18 cellular contexts compared by ENCODE assay signal in genomic region chr20:36210561-36210960, GRCh38. TPM values are rescaled to one million over a fixed set of nuclear protein-coding genes. Genes with fewer than 3 reads are reported as not detected.
DNase-seq lines count a peak whose midpoint lies in the region; ATAC-seq, FAIRE-seq and TF ChIP-seq lines count a peak whose summit lies in the region.
"Had no signal": no experiment of that assay in that cellular context is flagged by ENCODE, and none has a peak within 500 bp of the region (broad histone marks: within the 10 kb centered on the region; RNA-seq: fewer than 3 reads in every experiment).

No MANE protein-coding gene starts in this region.

- H3K36me3 ChIP-seq in A673 (ENCODE audit: insufficient read depth, low read length, poor library complexity, severe bottlenecking) (no peaks in the 10 kb centered on the region), GM23338 (ENCODE audit: insufficient read depth) (no peaks in the 10 kb centered on the region), WERI-Rb-1 (no peaks in the 10 kb centered on the region; the same call in 1 of the 2 replicates), keratinocyte (ENCODE audit: control insufficient read depth in 2 of 2, extremely low read depth in 1 of 2, insufficient read depth in 2 of 2, low read length in 2 of 2) (no peaks in the 10 kb centered on the region), MM.1S (replicated peaks; ENCODE audit: insufficient read depth, low read length) (no peaks in the 10 kb centered on the region), ovary (no peaks in the 10 kb centered on the region)

- CTCF ChIA-PET in A673 (lab: Charles Lee): interaction anchor here (0.5 to 1.6 kb wide), 2 partner anchors 8 to 622 kb away, joined by 4 read pairs; no protein-coding TSS in a partner anchor

- TF ChIP-seq CTCF in A673 (conservative IDR thresholded peaks at IDR 0.05; ENCODE audit: low read depth, low read length): 0 out of 2 replicates have a peak, but pooled peaks have one; percentile 10
- 0 out of 4 replicates have a peak, but pooled peaks of 1 of the 2 experiments have one; percentile 13 for TF ChIP-seq CTCF in GM23338 (conservative IDR thresholded peaks at IDR 0.05; ENCODE audit: low read depth in 2 of 2)
- peak; percentile 17; the same call in 1 of the 2 replicates for TF ChIP-seq CTCF in WERI-Rb-1 (IDR thresholded peaks at IDR 0.05; ENCODE audit: low read depth, low read length)
- TF ChIP-seq CTCF in keratinocyte (optimal IDR thresholded peaks at IDR 0.05 in 1 of 3, IDR thresholded peaks at IDR 0.05 in 1 of 3, conservative IDR thresholded peaks at IDR 0.05 in 1 of 3; ENCODE audit: extremely low read depth in 1 of 3, insufficient read depth in 2 of 3, low read length in 3 of 3): peak in 2 of 3 experiments; percentile 9 to 48
- no peak for TF ChIP-seq CTCF in MM.1S (IDR thresholded peaks at IDR 0.05; ENCODE audit: low read length)
- no peak for TF ChIP-seq CTCF in ovary (IDR thresholded peaks at IDR 0.05)

- no peak for TF ChIP-seq EP300 in ovary (IDR thresholded peaks at IDR 0.05)

- BruUV-seq in A673 (replicated peaks; lab: Mats Ljungman, UMichigan): no TSS peak

- no peak for TF ChIP-seq POLR2A in ovary (IDR thresholded peaks at IDR 0.05)

- H3K79me2 ChIP-seq in GM23338 (replicated peaks; ENCODE audit: insufficient read depth): no peaks in the 10 kb centered on the region
- H3K79me2 ChIP-seq in keratinocyte (ENCODE audit: control insufficient read depth, insufficient read depth, low read length): no peaks in the 10 kb centered on the region
- no peaks in the 10 kb centered on the region for H3K79me2 ChIP-seq in MM.1S (ENCODE audit: low read length)

- no peaks in the 10 kb centered on the region for H3K9me2 ChIP-seq in GM23338 (ENCODE audit: insufficient read depth)
- no peaks in the 10 kb centered on the region for H3K9me2 ChIP-seq in MM.1S (replicated peaks; ENCODE audit: insufficient read depth, low read length)

- no peaks in the 10 kb centered on the region for H3K9me3 ChIP-seq in A673 (ENCODE audit: low read depth, low read length, poor library complexity, severe bottlenecking)
- H3K9me3 ChIP-seq in WERI-Rb-1 (ENCODE audit: severe bottlenecking): no peaks in the 10 kb centered on the region
- no peaks in the 10 kb centered on the region for H3K9me3 ChIP-seq in keratinocyte (ENCODE audit: control insufficient read depth, low read depth, low read length)
- no peaks in the 10 kb centered on the region for H3K9me3 ChIP-seq in MM.1S (replicated peaks; ENCODE audit: insufficient read depth, low read length)
- no peaks in the 10 kb centered on the region for H3K9me3 ChIP-seq in ovary
- H3K9me3 ChIP-seq: Peyer's patch, suprapubic skin had no signal

- H3K4me2 ChIP-seq in GM23338 (no peak overlapping the region), keratinocyte (ENCODE audit: control insufficient read depth, extremely low read depth, insufficient read depth, low read depth, low read length) (no peak overlapping the region), MM.1S (ENCODE audit: low read depth, low read length) (no peak overlapping the region)

- FAIRE-seq in keratinocyte (lab: Jason Lieb, UNC): no peak
- FAIRE-seq: G401.6, small intestine had no signal

- no peak overlapping the region for H3K9ac ChIP-seq in keratinocyte (ENCODE audit: control insufficient read depth, extremely low read depth, insufficient read depth, low read length)
- no peak overlapping the region for H3K9ac ChIP-seq in MM.1S (ENCODE audit: low read length)

- H3K9me3 Mint-ChIP-seq in GM23338: no peaks in the 10 kb centered on the region
- H3K9me3 Mint-ChIP-seq: activated CD4-positive, alpha-beta memory T cell treated with anti-CD3 and anti-CD28 coated beads, Interleukin-2, amount 10 ng/mL, durations not matched to agents 7 days and 5 days; activated naive CD8-positive, alpha-beta T cell treated with anti-CD3 and anti-CD28 coated beads, Interleukin-2, amount 10 ng/mL, durations not matched to agents 7 days and 5 days; central memory CD8-positive, alpha-beta T cell; effector memory CD8-positive, alpha-beta T cell had no signal

- H3K27me3 Mint-ChIP-seq in GM23338 (ENCODE audit: insufficient read depth, low read depth, poor library complexity): peaks cover 6% of the 10 kb centered on the region
- H3K27me3 Mint-ChIP-seq: activated naive CD8-positive, alpha-beta T cell treated with anti-CD3 and anti-CD28 coated beads, Interleukin-2, amount 10 ng/mL, durations not matched to agents 7 days and 5 days had no signal

- H3K4me3 ChIP-seq in A673 (ENCODE audit: low read depth, low read length, poor library complexity, severe bottlenecking) (no peak overlapping the region), GM23338 (no peak overlapping the region), WERI-Rb-1 (ENCODE audit: low read depth, low read length) (no peak overlapping the region), keratinocyte (ENCODE audit: control insufficient read depth in 2 of 3, extremely low read depth in 1 of 3, insufficient read depth in 2 of 3, low read depth in 1 of 3, low read length in 3 of 3) (no peak overlapping the region), MM.1S (ENCODE audit: low read length) (no peak overlapping the region), ovary (no peak overlapping the region)
- H3K4me3 ChIP-seq: Peyer's patch, suprapubic skin had no signal

- dilution Hi-C loops in keratinocyte (cut with MboI; ENCODE audit: extremely low pct_ligation_motif_present, low sequenced_read_pairs): no loop called here

- peak; percentile 27; the same call in 2 of the 3 replicates for ATAC-seq in GM23338
- ATAC-seq: effector memory CD8-positive, alpha-beta T cell had no signal

- H3K4me3 Mint-ChIP-seq in GM23338: no peak overlapping the region
- H3K4me3 Mint-ChIP-seq: activated CD4-positive, alpha-beta memory T cell treated with anti-CD3 and anti-CD28 coated beads, Interleukin-2, amount 10 ng/mL, durations not matched to agents 7 days and 5 days; activated naive CD8-positive, alpha-beta T cell treated with anti-CD3 and anti-CD28 coated beads, Interleukin-2, amount 10 ng/mL, durations not matched to agents 7 days and 5 days; central memory CD8-positive, alpha-beta T cell; effector memory CD8-positive, alpha-beta T cell had no signal

- peak overlapping the region; percentile 44; the same call in 1 of the 2 replicates for H3K27ac Mint-ChIP-seq in GM23338
- H3K27ac Mint-ChIP-seq: activated CD4-positive, alpha-beta memory T cell treated with anti-CD3 and anti-CD28 coated beads, Interleukin-2, amount 10 ng/mL, durations not matched to agents 7 days and 5 days; activated naive CD8-positive, alpha-beta T cell treated with anti-CD3 and anti-CD28 coated beads, Interleukin-2, amount 10 ng/mL, durations not matched to agents 7 days and 5 days had no signal

- H3K4me1 Mint-ChIP-seq in GM23338: no peaks in the 10 kb centered on the region; the same call in 2 of the 3 replicates
- H3K4me1 Mint-ChIP-seq: activated CD4-positive, alpha-beta memory T cell treated with anti-CD3 and anti-CD28 coated beads, Interleukin-2, amount 10 ng/mL, durations not matched to agents 7 days and 5 days; activated naive CD8-positive, alpha-beta T cell treated with anti-CD3 and anti-CD28 coated beads, Interleukin-2, amount 10 ng/mL, durations not matched to agents 7 days and 5 days; central memory CD8-positive, alpha-beta T cell had no signal

- H2AFZ ChIP-seq in GM23338 (no peak overlapping the region), keratinocyte (ENCODE audit: control insufficient read depth, low read length) (no peak overlapping the region), MM.1S (ENCODE audit: low read length) (no peak overlapping the region)

- POLR2A ChIA-PET in A673 (lab: Charles Lee; ENCODE audit: low non-redundant PET): no interaction called here

- peaks cover 2% of the 10 kb centered on the region for H3K9me1 ChIP-seq in keratinocyte (ENCODE audit: control insufficient read depth, extremely low read depth, insufficient read depth, low read length)

- H3F3A ChIP-seq in GM23338 (replicated peaks; ENCODE audit: low read depth) (no peaks in the 10 kb centered on the region), MM.1S (ENCODE audit: insufficient read depth, low read length) (no peaks in the 10 kb centered on the region)

- H3K27me3 ChIP-seq in A673 (replicated peaks; ENCODE audit: insufficient read depth, low read depth, low read length, poor library complexity) (no peaks in the 10 kb centered on the region), GM23338 (ENCODE audit: insufficient read depth) (no peaks in the 10 kb centered on the region), WERI-Rb-1 (ENCODE audit: insufficient read depth, low read depth, severe bottlenecking) (no peaks in the 10 kb centered on the region), keratinocyte (ENCODE audit: control insufficient read depth, extremely low read depth, insufficient read depth, low read length) (peaks cover 6% of the 10 kb centered on the region), MM.1S (replicated peaks; ENCODE audit: insufficient read depth, low read length) (no peaks in the 10 kb centered on the region), ovary (no peaks in the 10 kb centered on the region)
- H3K27me3 ChIP-seq: Peyer's patch, suprapubic skin had no signal

- no peak overlapping the region for H3K27ac ChIP-seq in A673 (ENCODE audit: low read depth, low read length, poor library complexity, severe bottlenecking)
- H3K27ac ChIP-seq in GM23338 (ENCODE audit: low read depth): no peak overlapping the region
- no peak overlapping the region for H3K27ac ChIP-seq in WERI-Rb-1
- H3K27ac ChIP-seq in keratinocyte (ENCODE audit: control insufficient read depth, insufficient read depth, low read length): no peak overlapping the region
- H3K27ac ChIP-seq in MM.1S (ENCODE audit: low read length): no peak overlapping the region
- H3K27ac ChIP-seq in ovary: no peak overlapping the region
- H3K27ac ChIP-seq: Peyer's patch, suprapubic skin had no signal

- WGBS in ovary, 3 donors: 88 to 95% (median 89%) methylated on average over 3 of the region's 3 CpGs

- no peaks in the 10 kb centered on the region for H3K4me1 ChIP-seq in A673 (ENCODE audit: insufficient read depth, low read length, poor library complexity, severe bottlenecking)
- H3K4me1 ChIP-seq in GM23338 (ENCODE audit: insufficient read depth): no peaks in the 10 kb centered on the region
- no peaks in the 10 kb centered on the region for H3K4me1 ChIP-seq in keratinocyte (ENCODE audit: control insufficient read depth, extremely low read depth, insufficient read depth, low read length)
- no peaks in the 10 kb centered on the region for H3K4me1 ChIP-seq in MM.1S (ENCODE audit: low read length)
- peaks cover 2% of the 10 kb centered on the region for H3K4me1 ChIP-seq in ovary (ENCODE audit: insufficient read depth)
- H3K4me1 ChIP-seq: Peyer's patch, suprapubic skin had no signal

- H4K20me1 ChIP-seq in GM23338 (replicated peaks; ENCODE audit: insufficient read depth): no peaks in the 10 kb centered on the region
- no peaks in the 10 kb centered on the region for H4K20me1 ChIP-seq in keratinocyte (ENCODE audit: control insufficient read depth, extremely low read depth, insufficient read depth, low read length)
- no peaks in the 10 kb centered on the region for H4K20me1 ChIP-seq in MM.1S (ENCODE audit: insufficient read depth, low read length)

- DNase-seq in A673 (ENCODE audit: low spot score): no peak
- no peak for DNase-seq in GM23338 (ENCODE audit: low spot score)
- no peak for DNase-seq in WERI-Rb-1
- DNase-seq in keratinocyte (ENCODE audit: low read depth, low spot score): no peak
- DNase-seq in activated CD8-positive, alpha-beta memory T cell treated with anti-CD3 and anti-CD28 coated beads for 24 hours: no peak
- DNase-seq in KG1 (lab: John Stamatoyannopoulos, UW): no peak
- DNase-seq in MM.1S: no peak
- no peak for DNase-seq in ovary
- DNase-seq: activated CD4-positive, alpha-beta memory T cell treated with anti-CD3 and anti-CD28 coated beads, Interleukin-2, amount 10 ng/mL, durations not matched to agents 7 days and 5 days; activated naive CD8-positive, alpha-beta T cell treated with anti-CD3 and anti-CD28 coated beads, Interleukin-2, amount 10 ng/mL, durations not matched to agents 7 days and 5 days; activated T-cell treated with anti-CD3 and anti-CD28 coated beads, Interleukin-2, amount 50 U/mL, for 48 hours; effector memory CD8-positive, alpha-beta T cell; NCI-H2081 treated with DMSO at 0.1 percent for 48 hours; Peyer's patch; small intestine had no signal

- intact Hi-C loops in A673 (cut with micrococcal nuclease; ENCODE audit: unreplicated experiment): loop anchor here (10.0 kb wide), 1 partner anchor 674 kb away; no protein-coding TSS in a partner anchor
- intact Hi-C loops in ovary (cut with DNase I): no loop called here

- H3K36me3 Mint-ChIP-seq in GM23338 (ENCODE audit: low read depth): peaks cover 5% of the 10 kb centered on the region; the same call in 1 of the 3 replicates
- H3K36me3 Mint-ChIP-seq: activated naive CD8-positive, alpha-beta T cell treated with anti-CD3 and anti-CD28 coated beads, Interleukin-2, amount 10 ng/mL, durations not matched to agents 7 days and 5 days had no signal

RNA-seq across cellular contexts. Expression of gene AAR2, which starts 25.7 kb away (rescaled TPM):
- total RNA-seq in A673 (2021) (32.3 and 33.6 TPM in 2 replicates), ovary (10 to 100 TPM; 19.7 to 30.9 (median 26.6) TPM)
- total RNA-seq in GM23338 (2014; rRNA removed; shearing (Covaris generic)): 26.9 and 32.6 TPM in 2 replicates
- polyA plus RNA-seq in GM23338 (2016; fragmentation: Nextera tagmentation; extraction: Ambion mirVana) (14.6 and 15.8 TPM in 2 replicates), keratinocyte (20.1 to 29.5 TPM (median 27.1 TPM) in 3 replicates), ovary (10 to 100 TPM; 24.4 to 40.2 TPM)
- polyA plus RNA-seq in keratinocyte (2011; ENCODE audit: low read depth): 2.7 TPM
- polyA plus RNA-seq in keratinocyte (2011; cell fraction: cytosol; rRNA removed): 19.6 and 21.1 TPM in 2 replicates
- 24.1 and 29.1 TPM in 2 replicates for polyA plus RNA-seq in keratinocyte (2011; cell fraction: nucleus; rRNA removed)
- 21.9 and 23.1 TPM in 2 replicates for polyA plus RNA-seq in keratinocyte (2012; ENCODE audit: low replicate concordance)
- 25.2 to 41.1 TPM (median 31.4 TPM) in 3 replicates for polyA minus RNA-seq in keratinocyte
- 20.1 TPM for polyA minus RNA-seq in keratinocyte (2011; cell fraction: cytosol; rRNA and poly(A)+ RNA removed)
- 18.6 and 22.6 TPM in 2 replicates for polyA minus RNA-seq in keratinocyte (2011; cell fraction: nucleus; rRNA and poly(A)+ RNA removed)

RNA-seq across cellular contexts. Expression of gene EPB41L1, which starts 56.0 kb away (rescaled TPM):
- total RNA-seq in A673 (2021) (7.1 and 9.0 TPM in 2 replicates), ovary (10 to 100 TPM; 23.4 to 81.4 (median 63.2) TPM)
- total RNA-seq in GM23338 (2014; rRNA removed; shearing (Covaris generic)): 33.1 and 48.7 TPM in 2 replicates
- polyA plus RNA-seq in GM23338 (2016; fragmentation: Nextera tagmentation; extraction: Ambion mirVana) (24.1 and 29.9 TPM in 2 replicates), keratinocyte (1.2 to 2.6 TPM (median 1.8 TPM) in 3 replicates), ovary (100 to 1,000 TPM in 1 of 2 donors, 10 to 100 TPM in 1; 23.8 to 207 TPM)
- 3.4 TPM for polyA plus RNA-seq in keratinocyte (2011; ENCODE audit: low read depth)
- 3.4 and 3.6 TPM in 2 replicates for polyA plus RNA-seq in keratinocyte (2011; cell fraction: cytosol; rRNA removed)
- polyA plus RNA-seq in keratinocyte (2011; cell fraction: nucleus; rRNA removed): 3.7 and 5.8 TPM in 2 replicates
- 2.2 and 2.3 TPM in 2 replicates for polyA plus RNA-seq in keratinocyte (2012; ENCODE audit: low replicate concordance)
- 2.3 to 6.6 TPM (median 4.5 TPM) in 3 replicates for polyA minus RNA-seq in keratinocyte
- 5.9 TPM for polyA minus RNA-seq in keratinocyte (2011; cell fraction: cytosol; rRNA and poly(A)+ RNA removed)
- 2.0 and 3.9 TPM in 2 replicates for polyA minus RNA-seq in keratinocyte (2011; cell fraction: nucleus; rRNA and poly(A)+ RNA removed)

Comparison
In these comparisons a context has a peak if more than half of its experiments do, and no peak if none do; other contexts are left out.
1. CTCF ChIP-seq: peak in A673 (single experiment), WERI-Rb-1 (single experiment) and keratinocyte (2 of 3); none in MM.1S (single experiment) and ovary (0 of 3).